30 cellular contexts compared by ENCODE assay signal in genomic region chr3:46768061-46768460, GRCh38.
"Had no signal": no experiment of that assay in that cellular context is flagged by ENCODE, and none has a peak within 500 bp of the region (broad histone marks: within the 10 kb centered on the region; RNA-seq: fewer than 3 reads in every experiment).

No MANE protein-coding gene starts in this region.

- H3K27ac ChIP-seq: adrenal gland, ascending aorta, body of pancreas, brain microvascular endothelial cell, breast epithelium, cardiac muscle cell had no signal

- H3K4me3 ChIP-seq: adrenal gland, ascending aorta, body of pancreas, breast epithelium, cardiac muscle cell had no signal

- H3K36me3 ChIP-seq: adrenal gland, ascending aorta, brain microvascular endothelial cell, breast epithelium, cardiac muscle cell had no signal

- DNase-seq: activated effector memory CD4-positive, alpha-beta T cell treated with anti-CD3 and anti-CD28 coated beads, Interleukin-2, amount 50 U/mL, for 16 hours; activated effector memory CD4-positive, alpha-beta T cell treated with Interleukin-2 at 50 U/mL for 16 hours; activated gamma-delta T cell; activated gamma-delta T cell treated with Interleukin-2 at 50 U/mL for 16 hours; activated naive CD4-positive, alpha-beta T cell; activated naive CD4-positive, alpha-beta T cell treated with anti-CD3 and anti-CD28 coated beads for 36 hours; activated naive CD4-positive, alpha-beta T cell treated with anti-CD3 and anti-CD28 coated beads, Interleukin-2, amount 10 ng/mL, durations not matched to agents 7 days and 5 days; activated naive CD4-positive, alpha-beta T cell treated with anti-CD3 and anti-CD28 coated beads, Interleukin-2, amount 50 U/mL, for 16 hours; activated naive CD4-positive, alpha-beta T cell treated with Interleukin-2 at 50 U/mL for 16 hours; activated naive CD8-positive, alpha-beta T cell treated with anti-CD3 and anti-CD28 coated beads for 36 hours; activated naive CD8-positive, alpha-beta T cell treated with anti-CD3 and anti-CD28 coated beads, Interleukin-2, amount 10 ng/mL, durations not matched to agents 7 days and 5 days; activated naive CD8-positive, alpha-beta T cell treated with anti-CD3 and anti-CD28 coated beads, Interleukin-2, amount 50 U/mL, for 24 hours; activated T-cell treated with anti-CD3 and anti-CD28 coated beads, Interleukin-2, amount 50 U/mL, for 1 hour; activated T-cell treated with anti-CD3 and anti-CD28 coated beads, Interleukin-2, amount 50 U/mL, for 24 hours; activated T-cell treated with anti-CD3 and anti-CD28 coated beads, Interleukin-2, amount 50 U/mL, for 4 hours; activated T-cell treated with anti-CD3 and anti-CD28 coated beads, Interleukin-2, amount 50 U/mL, for 48 hours; activated T-cell treated with anti-CD3 and anti-CD28 coated beads, Interleukin-2, amount 50 U/mL, for 72 hours; adrenal gland; amniotic stem cell; amygdala; anterior cingulate cortex; aorta; body of pancreas; brain microvascular endothelial cell; caudate nucleus; central memory CD4-positive, alpha-beta T cell; cerebellar nuclear complex had no signal

- H3K4me1 ChIP-seq: adrenal gland, ascending aorta, body of pancreas, breast epithelium had no signal
